In genomic region chr14:50859296-50859624, GRCh38 we compare ENCODE assay signal across 8 cellular contexts. TPM values are rescaled to one million over a fixed set of nuclear protein-coding genes. Genes with fewer than 3 reads are reported as not detected.
DNase-seq lines count a peak whose midpoint lies in the region; ATAC-seq, FAIRE-seq and TF ChIP-seq lines count a peak whose summit lies in the region.

No MANE protein-coding gene starts in this region.

- peaks cover 33% of the 10 kb centered on the region for H3K4me1 Mint-ChIP-seq in HFFc6 (ENCODE audit: low read depth)
- peaks cover 51% of the 10 kb centered on the region for H3K4me1 Mint-ChIP-seq in neural crest cell

- CTCF ChIA-PET in K562 (lab: Yijun Ruan, JAX; ENCODE audit: low intra/inter-chr PET ratio), result no interaction called here

- no peaks in the 10 kb centered on the region for H3K79me2 ChIP-seq in K562 (ENCODE audit: control insufficient read depth, insufficient read depth, low read length)

- no peaks in the 10 kb centered on the region for H4K20me1 ChIP-seq in BLaER1 treated with 17β-estradiol and CSF1 and Interleukin-3, amounts not matched to agents 10 nM and 100 nM
- H4K20me1 ChIP-seq in K562 (replicated peaks; ENCODE audit: control insufficient read depth, insufficient read depth, low read length), result no peaks in the 10 kb centered on the region

- in situ Hi-C loops in K562 (cut with MboI), result no loop called here

- H3K9me3 ChIP-seq in BLaER1 treated with 17β-estradiol and CSF1 and Interleukin-3, amounts not matched to agents 10 nM and 100 nM (replicated peaks in 1 of 11), result no peaks in the 10 kb centered on the region
- no peaks in the 10 kb centered on the region for H3K9me3 ChIP-seq in K562 (replicated peaks; ENCODE audit: control insufficient read depth, insufficient read depth, low read depth, low read length)

- no TSS peak for BruUV-seq in K562 (replicated peaks; lab: Mats Ljungman, UMichigan)

- TF ChIP-seq RAD21 in K562 (CRISPR knock-in tag; conservative IDR thresholded peaks at IDR 0.05 in 1 of 2, IDR thresholded peaks at IDR 0.05 in 1 of 2), result no peak

- no CpG with 5 or more reads among the region's 1 CpG for WGBS in K562 (ENCODE audit: insufficient coverage, low coverage, missing lambda C conversion rate)

- no peak for TF ChIP-seq EP300 in K562 (IDR thresholded peaks at IDR 0.05; ENCODE audit: low read length)

- DNase-seq in HFFc6, result no peak
- no peak for DNase-seq in K562 (ENCODE audit: extremely low read depth in 1 of 4, low spot score in 3 of 4)
- DNase-seq in neural crest cell (ENCODE audit: low read depth, low spot score), result no peak
- DNase-seq in epidermal melanocyte (ENCODE audit: insufficient read length, low spot score), result no peak
- no peak for DNase-seq in omental fat pad (ENCODE audit: low spot score)
- DNase-seq in SHP77 (lab: John Stamatoyannopoulos, UW), result no peak

- POLR2A ChIA-PET in K562 (lab: Yijun Ruan, JAX), result interaction anchor here (0.5 kb wide), 1 partner anchor 15 kb away, joined by 4 read pairs; no protein-coding TSS in a partner anchor

- peak overlapping the region; percentile 88 to 99 (median 94) for H3K4me2 ChIP-seq in BLaER1 treated with 17β-estradiol and CSF1 and Interleukin-3, amounts not matched to agents 10 nM and 100 nM
- H3K4me2 ChIP-seq in K562 (ENCODE audit: insufficient read depth, low read length), result no peak overlapping the region

- peak overlapping the region; percentile 54 for H2AFZ ChIP-seq in K562 (ENCODE audit: low read depth, low read length)

- H3K9me1 ChIP-seq in K562 (ENCODE audit: control insufficient read depth, insufficient read depth, low read length), result no peaks in the 10 kb centered on the region

- intact Hi-C loops in K562 (cut with micrococcal nuclease), result no loop called here

- H3K4me1 ChIP-seq in BLaER1 treated with 17β-estradiol and CSF1 and Interleukin-3, amounts not matched to agents 10 nM and 100 nM, result peaks cover 36 to 59% (median 41%) of the 10 kb centered on the region in 10 experiments
- H3K4me1 ChIP-seq in K562 (replicated peaks in 1 of 2; ENCODE audit: control insufficient read depth in 2 of 2, insufficient read depth in 2 of 2, low read length in 2 of 2), result no peaks in the 10 kb centered on the region; a peak in 1 of 5 replicates

- H3K36me3 Mint-ChIP-seq in HFFc6 (ENCODE audit: low read depth) (no peaks in the 10 kb centered on the region), neural crest cell (ENCODE audit: low read depth) (no peaks in the 10 kb centered on the region)

- H3K9me3 Mint-ChIP-seq in HFFc6, result no peaks in the 10 kb centered on the region
- no peaks in the 10 kb centered on the region for H3K9me3 Mint-ChIP-seq in neural crest cell

- H3K4me3 Mint-ChIP-seq in HFFc6, result peak overlapping the region; percentile 92
- peak overlapping the region; percentile 78 for H3K4me3 Mint-ChIP-seq in neural crest cell

- no peaks in the 10 kb centered on the region for H3K36me3 ChIP-seq in BLaER1 treated with 17β-estradiol and CSF1 and Interleukin-3, amounts not matched to agents 10 nM and 100 nM
- H3K36me3 ChIP-seq in K562 (ENCODE audit: control insufficient read depth, insufficient read depth, low read length), result no peaks in the 10 kb centered on the region

- TF ChIP-seq POLR2A in K562 (conservative IDR thresholded peaks at IDR 0.05), result no peak

- H3K27ac Mint-ChIP-seq in HFFc6 (peak overlapping the region; percentile 96), neural crest cell (ENCODE audit: unreplicated experiment) (peak overlapping the region; percentile 96)

- H3K27ac ChIP-seq in BLaER1 treated with 17β-estradiol and CSF1 and Interleukin-3, amounts not matched to agents 10 nM and 100 nM, result peak overlapping the region in 10 of 11 experiments; percentile 10 to 79 (median 68); a peak in 16 of 22 replicates
- H3K27ac ChIP-seq in K562 (ENCODE audit: extremely low read depth, low read depth, low read length), result no peak overlapping the region

- ATAC-seq in K562 (peak; percentile 21; the same call in 1 of the 3 replicates), omental fat pad (ENCODE audit: low FRiP score) (no peak), GM18909 (IDR thresholded peaks at IDR 0.05; ENCODE audit: poor library complexity, unreplicated experiment) (no peak)

- no peak for TF ChIP-seq CTCF in HFFc6 (IDR thresholded peaks at IDR 0.05)
- TF ChIP-seq CTCF in K562 (IDR thresholded peaks at IDR 0.05 in 2 of 3, conservative IDR thresholded peaks at IDR 0.05 in 1 of 3; ENCODE audit: insufficient read depth in 2 of 3, low read depth in 1 of 3, low read length in 3 of 3), result no peak
- TF ChIP-seq CTCF in neural crest cell (conservative IDR thresholded peaks at IDR 0.05), result no peak
- no peak for TF ChIP-seq CTCF in omental fat pad (IDR thresholded peaks at IDR 0.05)

- H3K9ac ChIP-seq in BLaER1 treated with 17β-estradiol and CSF1 and Interleukin-3, amounts not matched to agents 10 nM and 100 nM, result peak overlapping the region; percentile 53 to 79 (median 71); a peak in 21 of 22 replicates
- no peak overlapping the region for H3K9ac ChIP-seq in K562 (ENCODE audit: insufficient read depth in 1 of 2, low read depth in 2 of 2, low read length in 2 of 2)

- no peaks in the 10 kb centered on the region for H3K27me3 ChIP-seq in BLaER1 treated with 17β-estradiol and CSF1 and Interleukin-3, amounts not matched to agents 10 nM and 100 nM
- H3K27me3 ChIP-seq in K562 (ENCODE audit: control insufficient read depth in 2 of 2, insufficient read depth in 2 of 2, low read length in 2 of 2), result peaks cover 0 to 4% of the 10 kb centered on the region in 2 experiments; a peak in 1 of 5 replicates

- H3K27me3 Mint-ChIP-seq in HFFc6 (ENCODE audit: insufficient read depth) (peaks cover 3% of the 10 kb centered on the region; the same call in 1 of the 2 replicates), neural crest cell (ENCODE audit: low read depth) (no peaks in the 10 kb centered on the region)

- peak overlapping the region; percentile 52 to 71 (median 60) for H3K4me3 ChIP-seq in BLaER1 treated with 17β-estradiol and CSF1 and Interleukin-3, amounts not matched to agents 10 nM and 100 nM
- H3K4me3 ChIP-seq in K562, result no peak overlapping the region

- no peak for FAIRE-seq in K562 (lab: Jason Lieb, UNC)

TF ChIP-seq in K562, 482 proteins besides CTCF, POLR2A, EP300 and RAD21:
- no peak for TF ChIP-seq ZNF778 (CRISPR knock-in tag; IDR thresholded peaks at IDR 0.05)

RNA-seq across cellular contexts. Expression of gene ABHD12B, which starts 12.6 kb away (rescaled TPM):
- total RNA-seq in HFFc6 (2021; fragmentation: NEBNext Ultra II Directional; extraction: Animal tissue kit (Norgen Biotek cat#: 25700)), result under 1 TPM in 1 of 6 experiments, not detected in 5; 0.34 TPM
- not detected in 2 replicates for total RNA-seq in K562 (2011; cell fraction: chromatin; rRNA removed; ENCODE audit: low replicate concordance)
- total RNA-seq in K562 (2011; cell fraction: nucleolus; rRNA removed), result not detected in 2 replicates
- not detected in 2 replicates for total RNA-seq in K562 (2011; cell fraction: nucleoplasm; rRNA removed)
- total RNA-seq in K562 (2014; rRNA removed), result not detected in 2 replicates
- not detected in 2 replicates for total RNA-seq in K562 (2014; rRNA removed; fragmentation: Illumina TruSeq; extraction: Trizol)
- total RNA-seq in K562 (2015; rRNA removed; fragmentation: Illumina TruSeq; extraction: Trizol), result not detected in 2 replicates
- total RNA-seq in K562 (2021), result not detected in 2 replicates
- polyA plus RNA-seq in K562 (2011; rRNA removed), result not detected in 2 replicates
- polyA plus RNA-seq in K562 (2011; cell fraction: cytosol; rRNA removed), result not detected in 2 replicates
- not detected in 2 replicates for polyA plus RNA-seq in K562 (2011; cell fraction: nucleus; rRNA removed)
- 0.37 TPM in 1 of 2 replicates, not detected in the other for polyA plus RNA-seq in K562 (2012)
- not detected in 2 replicates for polyA plus RNA-seq in K562 (2014; fragmentation: Illumina TruSeq; extraction: Trizol)
- not detected for polyA plus RNA-seq in K562 (2014; fragmentation: Nextera tagmentation; extraction: Ambion mirVana)
- polyA plus RNA-seq in K562 (2014; rRNA removed), result not detected in 2 replicates
- polyA minus RNA-seq in K562 (2011; rRNA and poly(A)+ RNA removed), result not detected in 2 replicates
- not detected in 2 replicates for polyA minus RNA-seq in K562 (2011; cell fraction: cytosol; rRNA and poly(A)+ RNA removed)
- polyA minus RNA-seq in K562 (2011; cell fraction: nucleus; rRNA and poly(A)+ RNA removed), result not detected in 2 replicates
- total RNA-seq in neural crest cell, result 0.35 and 0.73 TPM in 2 replicates
- total RNA-seq in omental fat pad, result 1 to 10 TPM in 1 of 4 donors, not detected in 3; 2.5 TPM

RNA-seq across cellular contexts. Expression of gene NIN, which starts 28.3 kb away (rescaled TPM):
- 10 to 100 TPM; 43.7 to 66.3 (median 57.4) TPM for total RNA-seq in HFFc6 (2021; fragmentation: NEBNext Ultra II Directional; extraction: Animal tissue kit (Norgen Biotek cat#: 25700))
- 8.1 and 14.9 TPM in 2 replicates for total RNA-seq in K562 (2011; cell fraction: chromatin; rRNA removed; ENCODE audit: low replicate concordance)
- total RNA-seq in K562 (2011; cell fraction: nucleolus; rRNA removed), result 3.4 and 3.5 TPM in 2 replicates
- 4.9 and 10.2 TPM in 2 replicates for total RNA-seq in K562 (2011; cell fraction: nucleoplasm; rRNA removed)
- total RNA-seq in K562 (2014; rRNA removed) (4.3 and 4.8 TPM in 2 replicates), K562 (2014; rRNA removed; fragmentation: Illumina TruSeq; extraction: Trizol) (6.8 and 7.8 TPM in 2 replicates), K562 (2015; rRNA removed; fragmentation: Illumina TruSeq; extraction: Trizol) (8.2 and 8.3 TPM in 2 replicates), K562 (2021) (7.4 and 8.4 TPM in 2 replicates), neural crest cell (94.1 and 94.9 TPM in 2 replicates), omental fat pad (10 to 100 TPM; 23.7 to 51.2 (median 29.5) TPM)
- polyA plus RNA-seq in K562 (2011; rRNA removed) (3.5 and 5.4 TPM in 2 replicates), K562 (2014; fragmentation: Illumina TruSeq; extraction: Trizol) (5.0 TPM in 2 replicates), K562 (2014; fragmentation: Nextera tagmentation; extraction: Ambion mirVana) (1 to 10 TPM in 1 of 2 experiments, under 1 TPM in 1; 0.84 to 1.0 TPM), K562 (2014; rRNA removed) (2.4 and 3.8 TPM in 2 replicates)
- 1.7 and 1.9 TPM in 2 replicates for polyA plus RNA-seq in K562 (2011; cell fraction: cytosol; rRNA removed)
- polyA plus RNA-seq in K562 (2011; cell fraction: nucleus; rRNA removed), result 4.4 and 5.6 TPM in 2 replicates
- 3.6 and 4.0 TPM in 2 replicates for polyA plus RNA-seq in K562 (2012)
- 9.9 and 10.3 TPM in 2 replicates for polyA minus RNA-seq in K562 (2011; rRNA and poly(A)+ RNA removed)
- polyA minus RNA-seq in K562 (2011; cell fraction: cytosol; rRNA and poly(A)+ RNA removed), result 4.3 and 6.1 TPM in 2 replicates
- polyA minus RNA-seq in K562 (2011; cell fraction: nucleus; rRNA and poly(A)+ RNA removed), result 4.6 and 9.1 TPM in 2 replicates

Comparison
In these comparisons a context has a peak if more than half of its experiments do, and no peak if none do; other contexts are left out.
1. H3K9ac ChIP-seq: peak in BLaER1 treated with 17β-estradiol and CSF1 and Interleukin-3, amounts not matched to agents 10 nM and 100 nM (11 of 11); none in K562 (0 of 2).